ENCODE assay signal across 8 cellular contexts in genomic region chr12:121578230-121579189, GRCh38. TPM values are rescaled to one million over a fixed set of nuclear protein-coding genes. Genes with fewer than 3 reads are reported as not detected.
DNase-seq lines count a peak whose midpoint lies in the region; ATAC-seq lines count a peak whose summit lies in the region.

No MANE protein-coding gene starts in this region.

- peak overlapping the region; percentile 90 for H3K27ac ChIP-seq in SJSA1
- peak overlapping the region; percentile 95 for H3K27ac ChIP-seq in mesodermal cell (ENCODE audit: low read depth, low read length, severe bottlenecking)
- H3K27ac ChIP-seq in urinary bladder (ENCODE audit: low read depth): peak overlapping the region; percentile 53

- H3K9me3 ChIP-seq in SJSA1 (replicated peaks) (no peaks in the 10 kb centered on the region), mesodermal cell (ENCODE audit: control insufficient read depth, low read length) (no peaks in the 10 kb centered on the region)

- WGBS in mesodermal cell (ENCODE audit: insufficient coverage in 2 of 2), 2 experiments: 1 to 2% methylated on average over 61 to 63 of the region's 77 CpGs
- WGBS in urinary bladder: 17% methylated on average over 77 of the region's 77 CpGs

- ATAC-seq in HG02798 (IDR thresholded peaks at IDR 0.05; ENCODE audit: poor library complexity, unreplicated experiment): no peak

- DNase-seq in ELR (ENCODE audit: low read depth) (peak; percentile 45), SJSA1 (ENCODE audit: low read depth in 1 of 2, low spot score in 2 of 2) (no peak), ecto neural progenitor cell (ENCODE audit: low spot score) (peak; percentile 80), NCI-H2171 (lab: John Stamatoyannopoulos, UW) (no peak), NCI-H1436 treated with DMSO at 0.1 percent for 48 hours (lab: John Stamatoyannopoulos, UW) (no peak)

- H3K27me3 ChIP-seq in SJSA1 (replicated peaks): no peaks in the 10 kb centered on the region

- H3K4me1 ChIP-seq in SJSA1 (replicated peaks) (peaks cover 60% of the 10 kb centered on the region), mesodermal cell (ENCODE audit: control insufficient read depth, insufficient read depth, low read length, poor library complexity, severe bottlenecking) (peaks cover 27% of the 10 kb centered on the region), urinary bladder (ENCODE audit: insufficient read depth) (no peaks in the 10 kb centered on the region)

- peaks cover 26% of the 10 kb centered on the region for H3K36me3 ChIP-seq in SJSA1
- H3K36me3 ChIP-seq in mesodermal cell (ENCODE audit: control insufficient read depth, insufficient read depth, low read length): peaks cover 22% of the 10 kb centered on the region
- H3K36me3 ChIP-seq in urinary bladder (ENCODE audit: insufficient read depth): no peaks in the 10 kb centered on the region

- H3K4me3 ChIP-seq in SJSA1 (peak overlapping the region; percentile 49), mesodermal cell (ENCODE audit: extremely low read depth, insufficient read depth, low read length, poor library complexity, severe bottlenecking) (peak overlapping the region; percentile 70), urinary bladder (ENCODE audit: low read depth, low read length) (peak overlapping the region; percentile 71)

RNA-seq across cellular contexts. Expression of gene KDM2B, which starts 2.3 kb away (rescaled TPM):
- 15.2 and 22.0 TPM in 2 replicates for total RNA-seq in SJSA1 (2014; rRNA removed; shearing (Covaris generic))
- 52.8 TPM for polyA plus RNA-seq in mesodermal cell (2013, experiment 1 of 2)
- 50.4 TPM for polyA plus RNA-seq in mesodermal cell (2013, experiment 2 of 2)
- total RNA-seq in urinary bladder: 23.3 TPM
- 18.7 TPM for polyA plus RNA-seq in urinary bladder

RNA-seq across cellular contexts. Expression of gene ORAI1, which starts 47.8 kb away (rescaled TPM):
- total RNA-seq in SJSA1 (2014; rRNA removed; shearing (Covaris generic)): 5.3 and 11.7 TPM in 2 replicates
- polyA plus RNA-seq in mesodermal cell (2013, experiment 1 of 2): 29.6 TPM
- 21.0 TPM for polyA plus RNA-seq in mesodermal cell (2013, experiment 2 of 2)
- total RNA-seq in urinary bladder: 5.9 TPM
- polyA plus RNA-seq in urinary bladder: 31.3 TPM

Comparison
In these comparisons a context has a peak if more than half of its experiments do, and no peak if none do; other contexts are left out.
1. DNase-seq: peak in ELR (single experiment) and ecto neural progenitor cell (single experiment); none in SJSA1 (0 of 2), NCI-H2171 (single experiment) and NCI-H1436 treated with DMSO at 0.1 percent for 48 hours (single experiment).
2. Peak in every context shown above with its lines, with median percentiles within 50 percentile points of each other: H3K27ac ChIP-seq and H3K4me3 ChIP-seq.